ENCODE assay signal across 19 cellular contexts in the genomic region with DNA sequence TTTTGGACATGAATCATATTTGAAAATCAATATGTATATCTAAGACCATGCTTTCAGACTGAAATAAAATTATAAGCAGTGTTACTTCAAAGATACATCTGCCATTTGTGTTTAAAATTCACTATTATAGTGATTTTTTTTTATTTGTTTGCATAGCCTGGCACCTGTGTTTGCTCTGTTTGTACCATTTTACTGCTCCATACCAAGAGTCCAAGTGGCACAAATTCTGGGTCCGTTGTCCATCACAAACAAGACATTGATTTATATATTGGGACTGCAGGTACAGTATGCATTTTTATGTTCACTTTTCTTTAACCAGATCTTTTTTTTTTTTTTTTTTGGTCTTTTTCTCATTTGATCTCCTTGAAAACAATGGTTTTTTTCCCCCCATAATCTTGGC. TPM values are rescaled to one million over a fixed set of nuclear protein-coding genes. Genes with fewer than 3 reads are reported as not detected.
DNase-seq lines count a peak whose midpoint lies in the region; ATAC-seq, FAIRE-seq and TF ChIP-seq lines count a peak whose summit lies in the region.
"Had no signal": no experiment of that assay in that cellular context is flagged by ENCODE, and none has a peak within 500 bp of the region (broad histone marks: within the 10 kb centered on the region; RNA-seq: fewer than 3 reads in every experiment).

No MANE protein-coding gene starts in this region.

- DNase-seq in HepG2 (ENCODE audit: low spot score) (no peak), left lobe of liver (ENCODE audit: low spot score) (no peak), thyroid gland (no peak), D341Med (ENCODE audit: low spot score) (no peak), activated gamma-delta T cell (lab: John Stamatoyannopoulos, UW) (no peak), sciatic nerve (ENCODE audit: low spot score) (no peak)
- DNase-seq: BE2C, immature natural killer cell, Karpas-422, NCI-H187 treated with DMSO at 0.1 percent for 48 hours, NCI-H524 treated with DMSO at 0.1 percent for 48 hours, posterior cingulate gyrus, RPMI8226, trophoblast cell had no signal

- no peaks in the 10 kb centered on the region for H3K27me3 Mint-ChIP-seq in activated T-helper 17 cell treated with anti-CD3 and anti-CD28 coated beads, Interleukin-2, amount 50 U/mL, for 72 hours

- in situ Hi-C loops in HepG2 (cut with HindIII; ENCODE audit: extremely low pct_ligation_motif_present, low pct_unique_long_range_greater_than_20kb) = no loop called here

- TF ChIP-seq EP300 in HepG2 (IDR thresholded peaks at IDR 0.05; ENCODE audit: low read depth in 2 of 2, low read length in 2 of 2) (no peak), HepG2 (CRISPR knock-in tag; IDR thresholded peaks at IDR 0.05; ENCODE audit: borderline replicate concordance) (no peak)

- H3K4me2 ChIP-seq in HepG2 (ENCODE audit: low read depth, low read length) = no peak overlapping the region

- H4K20me1 ChIP-seq in HepG2 (ENCODE audit: insufficient read depth, low read length) = no peaks in the 10 kb centered on the region

- TF ChIP-seq RAD21 in liver (IDR thresholded peaks at IDR 0.05) (no peak), HepG2 (CRISPR knock-in tag; IDR thresholded peaks at IDR 0.05) (no peak)

- H3K4me1 ChIP-seq in liver (ENCODE audit: control insufficient read depth in 4 of 4, insufficient read depth in 4 of 4, low read length in 3 of 4) = peaks cover 0 to 11% (median 1%) of the 10 kb centered on the region in 4 donors
- H3K4me1 ChIP-seq in HepG2 (ENCODE audit: insufficient read depth, low read length) = no peaks in the 10 kb centered on the region
- H3K4me1 ChIP-seq in thyroid gland = peaks cover 21 to 27% of the 10 kb centered on the region in 2 donors
- H3K4me1 ChIP-seq: BE2C had no signal

- H3K79me2 ChIP-seq in HepG2 (ENCODE audit: insufficient read depth, low read length) = no peaks in the 10 kb centered on the region

- no peak overlapping the region for H3K9ac ChIP-seq in liver (ENCODE audit: low read depth in 1 of 2, low read length in 2 of 2)
- no peak overlapping the region for H3K9ac ChIP-seq in HepG2 (ENCODE audit: insufficient read depth, low read depth, low read length)

- H2AFZ ChIP-seq in HepG2 (ENCODE audit: low read length) = no peak overlapping the region

- FAIRE-seq in HepG2 (lab: Jason Lieb, UNC) = no peak
- FAIRE-seq: GM12891 had no signal

- H3K27ac ChIP-seq in liver (ENCODE audit: low read depth in 1 of 2, low read length in 2 of 2) (no peak overlapping the region), HepG2 (ENCODE audit: extremely low read length, insufficient read depth, low read length) (no peak overlapping the region), thyroid gland (peak overlapping the region in 2 of 3 donors; percentile 10 to 84)

- peaks cover 66% of the 10 kb centered on the region for H3K36me3 Mint-ChIP-seq in activated T-helper 17 cell treated with anti-CD3 and anti-CD28 coated beads, Interleukin-2, amount 50 U/mL, for 72 hours (ENCODE audit: low read depth)

- H3K36me3 ChIP-seq in liver (ENCODE audit: control insufficient read depth in 4 of 4, insufficient read depth in 3 of 4, low read depth in 1 of 4, low read length in 3 of 4) (peaks cover 0 to 3% (median 1%) of the 10 kb centered on the region in 4 donors), HepG2 (replicated peaks in 1 of 2; ENCODE audit: control insufficient read depth in 1 of 2, insufficient read depth in 2 of 2, low read length in 2 of 2) (peaks cover 0 to 15% of the 10 kb centered on the region in 2 experiments; a peak in 3 of 5 replicates), thyroid gland (peaks cover 0 to 3% of the 10 kb centered on the region in 2 donors)
- H3K36me3 ChIP-seq: BE2C had no signal

- H3K4me3 ChIP-seq in liver (ENCODE audit: low read depth in 1 of 3, low read length in 3 of 3) (no peak overlapping the region), HepG2 (replicated peaks in 1 of 3; ENCODE audit: insufficient read depth in 1 of 3, low read depth in 2 of 3, low read length in 3 of 3) (no peak overlapping the region), thyroid gland (replicated peaks in 1 of 3) (no peak overlapping the region)

- H3K27ac Mint-ChIP-seq in activated T-helper 17 cell treated with anti-CD3 and anti-CD28 coated beads, Interleukin-2, amount 50 U/mL, for 72 hours = peak overlapping the region; percentile 97

- TF ChIP-seq CTCF in liver (IDR thresholded peaks at IDR 0.05; ENCODE audit: low read depth, low read length, missing input control) (no peak), HepG2 (CRISPR knock-in tag; IDR thresholded peaks at IDR 0.05) (no peak), thyroid gland (IDR thresholded peaks at IDR 0.05) (no peak)

- POLR2A ChIA-PET in HepG2 (lab: Yijun Ruan, JAX) = no interaction called here

- BruUV-seq in HepG2 (replicated peaks; lab: Mats Ljungman, UMichigan) = no TSS peak

- peak overlapping the region; percentile 97 for H3K4me3 Mint-ChIP-seq in activated T-helper 17 cell treated with anti-CD3 and anti-CD28 coated beads, Interleukin-2, amount 50 U/mL, for 72 hours

- 39% methylated on average over 1 of the region's 1 CpG for WGBS in liver
- WGBS in HepG2 (ENCODE audit: low lambda C conversion rate) = 73% methylated on average over 1 of the region's 1 CpG
- 90 to 96% methylated on average over 1 of the region's 1 CpG for WGBS in thyroid gland, 2 donors

- H3K27me3 ChIP-seq in liver (ENCODE audit: control insufficient read depth in 4 of 4, insufficient read depth in 4 of 4, low read length in 3 of 4) (no peaks in the 10 kb centered on the region), HepG2 (ENCODE audit: control insufficient read depth in 1 of 2, insufficient read depth in 2 of 2, low read length in 2 of 2) (no peaks in the 10 kb centered on the region), thyroid gland (no peaks in the 10 kb centered on the region)
- H3K27me3 ChIP-seq: BE2C had no signal

- no peaks in the 10 kb centered on the region for H3K9me3 Mint-ChIP-seq in activated T-helper 17 cell treated with anti-CD3 and anti-CD28 coated beads, Interleukin-2, amount 50 U/mL, for 72 hours
- H3K9me3 Mint-ChIP-seq: immature natural killer cell had no signal

- CTCF ChIA-PET in HepG2 (lab: Yijun Ruan, JAX; ENCODE audit: low intra/inter-chr PET ratio, low total read pairs) = no interaction called here

- intact Hi-C loops in HepG2 (cut with micrococcal nuclease; ENCODE audit: unreplicated experiment) = no loop called here
- intact Hi-C loops in thyroid gland (cut with DNase I) = no loop called here
- intact Hi-C loops in sciatic nerve (cut with DNase I) = no loop called here

- ATAC-seq in HepG2 (no peak), left lobe of liver (peak; percentile 63), sciatic nerve (no peak)
- ATAC-seq in activated T-helper 17 cell treated with anti-CD3 and anti-CD28 coated beads, Interleukin-2, amount 50 U/mL, for 72 hours (replicated peaks) = no peak

- peaks cover 60% of the 10 kb centered on the region for H3K4me1 Mint-ChIP-seq in activated T-helper 17 cell treated with anti-CD3 and anti-CD28 coated beads, Interleukin-2, amount 50 U/mL, for 72 hours

- TF ChIP-seq POLR2A in HepG2 (IDR thresholded peaks at IDR 0.05; ENCODE audit: insufficient read depth in 1 of 2, low read depth in 2 of 2, low read length in 2 of 2) = no peak
- TF ChIP-seq POLR2A in thyroid gland (IDR thresholded peaks at IDR 0.05) = no peak

- H3K9me3 ChIP-seq in liver (ENCODE audit: control insufficient read depth in 4 of 4, low read length in 3 of 4) (no peaks in the 10 kb centered on the region), HepG2 (ENCODE audit: low read length) (no peaks in the 10 kb centered on the region), thyroid gland (no peaks in the 10 kb centered on the region)
- H3K9me3 ChIP-seq: BE2C had no signal

RNA-seq across cellular contexts. Expression of gene GPR183, which starts 6.7 kb away (rescaled TPM):
- total RNA-seq in liver = 1 to 10 TPM; 1.8 to 4.0 TPM
- 1 to 10 TPM in 1 of 2 donors, under 1 TPM in 1; 0.89 to 4.3 TPM for polyA plus RNA-seq in liver
- not detected in 2 replicates for total RNA-seq in HepG2 (2016; rRNA removed; fragmentation: Illumina TruSeq; extraction: Trizol)
- not detected in 2 replicates for total RNA-seq in HepG2 (2016; cell fraction: cytosol; rRNA removed; fragmentation: Illumina TruSeq; extraction: Trizol; ENCODE audit: low read depth)
- not detected in 2 replicates for total RNA-seq in HepG2 (2016; cell fraction: insoluble cytoplasmic fraction; rRNA removed; fragmentation: Illumina TruSeq; extraction: Trizol)
- not detected in 2 replicates for total RNA-seq in HepG2 (2016; cell fraction: membrane; rRNA removed; fragmentation: Illumina TruSeq; extraction: Trizol)
- not detected in 2 replicates for total RNA-seq in HepG2 (2016; cell fraction: nucleus; rRNA removed; fragmentation: Illumina TruSeq; extraction: Trizol)
- polyA plus RNA-seq in HepG2 (2011; rRNA removed) = not detected in 2 replicates
- not detected in 2 replicates for polyA plus RNA-seq in HepG2 (2011; cell fraction: cytosol; rRNA removed)
- not detected in 2 replicates for polyA plus RNA-seq in HepG2 (2011; cell fraction: nucleus; rRNA removed)
- 0.08 TPM in 1 of 2 replicates, not detected in the other for polyA plus RNA-seq in HepG2 (2012)
- not detected in 2 replicates for polyA plus RNA-seq in HepG2 (2016; cell fraction: cytosol; fragmentation: Illumina TruSeq; extraction: Trizol; ENCODE audit: low read depth)
- not detected in 2 replicates for polyA plus RNA-seq in HepG2 (2016; cell fraction: insoluble cytoplasmic fraction; fragmentation: Illumina TruSeq; extraction: Trizol; ENCODE audit: low read depth)
- polyA plus RNA-seq in HepG2 (2016; cell fraction: membrane; fragmentation: Illumina TruSeq; extraction: Trizol; ENCODE audit: low read depth) = not detected in 2 replicates
- polyA plus RNA-seq in HepG2 (2016; cell fraction: nucleus; fragmentation: Illumina TruSeq; extraction: Trizol; ENCODE audit: insufficient read depth, low read depth) = not detected in 2 replicates
- polyA minus RNA-seq in HepG2 (2011; rRNA and poly(A)+ RNA removed; ENCODE audit: low replicate concordance) = not detected in 2 replicates
- not detected in 2 replicates for polyA minus RNA-seq in HepG2 (2011; cell fraction: cytosol; rRNA and poly(A)+ RNA removed)
- polyA minus RNA-seq in HepG2 (2011; cell fraction: nucleus; rRNA and poly(A)+ RNA removed) = 0.26 TPM in 1 of 2 replicates, not detected in the other
- total RNA-seq in activated T-helper 17 cell treated with anti-CD3 and anti-CD28 coated beads, Interleukin-2, amount 50 U/mL, for 72 hours = 10 to 100 TPM; 92.4 to 95.1 TPM
- total RNA-seq in left lobe of liver = 0.70 TPM
- 1 to 10 TPM; 2.5 to 9.7 (median 5.1) TPM for total RNA-seq in thyroid gland
- 19.5 TPM for total RNA-seq in sciatic nerve

RNA-seq across cellular contexts. Expression of gene GPR18, which starts 55.8 kb away (rescaled TPM):
- total RNA-seq in liver (under 1 TPM; 0.25 to 0.56 TPM), HepG2 (2016; rRNA removed; fragmentation: Illumina TruSeq; extraction: Trizol) (not detected in 2 replicates), left lobe of liver (0.15 TPM), thyroid gland (under 1 TPM in 2 of 4 donors, not detected in 2; 0.27 to 0.96 TPM), sciatic nerve (not detected)
- polyA plus RNA-seq in liver (1 to 10 TPM in 1 of 2 donors, under 1 TPM in 1; 0.13 to 1.0 TPM), HepG2 (2011; rRNA removed) (not detected in 2 replicates)
- not detected in 2 replicates for total RNA-seq in HepG2 (2016; cell fraction: cytosol; rRNA removed; fragmentation: Illumina TruSeq; extraction: Trizol; ENCODE audit: low read depth)
- total RNA-seq in HepG2 (2016; cell fraction: insoluble cytoplasmic fraction; rRNA removed; fragmentation: Illumina TruSeq; extraction: Trizol) = not detected in 2 replicates
- total RNA-seq in HepG2 (2016; cell fraction: membrane; rRNA removed; fragmentation: Illumina TruSeq; extraction: Trizol) = not detected in 2 replicates
- not detected in 2 replicates for total RNA-seq in HepG2 (2016; cell fraction: nucleus; rRNA removed; fragmentation: Illumina TruSeq; extraction: Trizol)
- polyA plus RNA-seq in HepG2 (2011; cell fraction: cytosol; rRNA removed) = not detected in 2 replicates
- polyA plus RNA-seq in HepG2 (2011; cell fraction: nucleus; rRNA removed) = not detected in 2 replicates
- polyA plus RNA-seq in HepG2 (2012) = 0.09 and 0.13 TPM in 2 replicates
- not detected in 2 replicates for polyA plus RNA-seq in HepG2 (2016; cell fraction: cytosol; fragmentation: Illumina TruSeq; extraction: Trizol; ENCODE audit: low read depth)
- not detected in 2 replicates for polyA plus RNA-seq in HepG2 (2016; cell fraction: insoluble cytoplasmic fraction; fragmentation: Illumina TruSeq; extraction: Trizol; ENCODE audit: low read depth)
- not detected in 2 replicates for polyA plus RNA-seq in HepG2 (2016; cell fraction: membrane; fragmentation: Illumina TruSeq; extraction: Trizol; ENCODE audit: low read depth)
- not detected in 2 replicates for polyA plus RNA-seq in HepG2 (2016; cell fraction: nucleus; fragmentation: Illumina TruSeq; extraction: Trizol; ENCODE audit: insufficient read depth, low read depth)
- not detected in 2 replicates for polyA minus RNA-seq in HepG2 (2011; rRNA and poly(A)+ RNA removed; ENCODE audit: low replicate concordance)
- polyA minus RNA-seq in HepG2 (2011; cell fraction: cytosol; rRNA and poly(A)+ RNA removed) = not detected in 2 replicates
- 0.26 TPM in 1 of 2 replicates, not detected in the other for polyA minus RNA-seq in HepG2 (2011; cell fraction: nucleus; rRNA and poly(A)+ RNA removed)
- 10 to 100 TPM in 1 of 2 donors, 1 to 10 TPM in 1; 8.7 to 10.1 TPM for total RNA-seq in activated T-helper 17 cell treated with anti-CD3 and anti-CD28 coated beads, Interleukin-2, amount 50 U/mL, for 72 hours
- total RNA-seq: glomerular endothelial cell, mesenteric fat pad had no signal

Comparison
In these comparisons a context has a peak if more than half of its experiments do, and no peak if none do; other contexts are left out.
1. H3K27ac ChIP-seq: peak in thyroid gland (2 of 3); none in liver (0 of 2) and HepG2 (single experiment).